20 cellular contexts compared by ENCODE assay signal in genomic region chr3:135627057-135627456, GRCh38.
DNase-seq lines count a peak whose midpoint lies in the region; ATAC-seq and TF ChIP-seq lines count a peak whose summit lies in the region.
"Had no signal": no experiment of that assay in that cellular context is flagged by ENCODE, and none has a peak within 500 bp of the region (broad histone marks: within the 10 kb centered on the region; RNA-seq: fewer than 3 reads in every experiment).

No MANE protein-coding gene starts in this region.

- H3K4me2 ChIP-seq in H9 (ENCODE audit: insufficient read depth, insufficient read length, low read length) (no peak overlapping the region), trophoblast cell (ENCODE audit: low read length) (no peak overlapping the region)
- H3K4me2 ChIP-seq: BLaER1 had no signal

- DNase-seq in COLO829 (ENCODE audit: low spot score), result peak; percentile 64
- DNase-seq in H9, result no peak
- peak; percentile 53 for DNase-seq in esophagus muscularis mucosa (ENCODE audit: extremely low spot score)
- no peak for DNase-seq in trophoblast cell
- no peak for DNase-seq in UCSD-AML1 (lab: John Stamatoyannopoulos, UW; ENCODE audit: unreplicated experiment)
- no peak for DNase-seq in stimulated activated effector memory CD8-positive, alpha-beta T cell treated with anti-CD3 and anti-CD28 coated beads, Interleukin-12 subunit alpha, Interleukin-12 subunit beta, amount 100 ng/mL, for 72 hours (ENCODE audit: low spot score in 2 of 2)
- DNase-seq in NCI-H2196 treated with DMSO at 0.1 percent for 48 hours (lab: John Stamatoyannopoulos, UW; ENCODE audit: unreplicated experiment), result no peak
- DNase-seq: 8988T; ACHN; BE2C; C1 segment of cervical spinal cord; Caco-2; Calu3; CD4-positive, alpha-beta memory T cell; CD4-positive, CD25-positive, alpha-beta regulatory T cell; CD8-positive, alpha-beta memory T cell; DMS79 treated with DMSO at 0.1 percent for 48 hours; GF-D8 had no signal

- H3K56ac ChIP-seq in H9 (ENCODE audit: insufficient read length, low read depth, low read length), result no peak overlapping the region

- H2BK5ac ChIP-seq in H9 (ENCODE audit: insufficient read length, low read length), result no peak overlapping the region
- no peak overlapping the region for H2BK5ac ChIP-seq in trophoblast cell (ENCODE audit: low read depth, low read length, poor library complexity)

- no CpG with 5 or more reads among the region's 4 CpGs for WGBS in H9 (ENCODE audit: extremely low coverage, insufficient read length, low lambda C conversion rate)
- 82% methylated on average over 4 of the region's 4 CpGs for WGBS in esophagus muscularis mucosa
- no CpG with 5 or more reads among the region's 4 CpGs for WGBS in trophoblast cell (ENCODE audit: extremely low coverage, insufficient coverage, insufficient read length)

- H2BK12ac ChIP-seq in H9 (ENCODE audit: insufficient read length, low read depth, low read length), result no peak overlapping the region
- H2BK12ac ChIP-seq in trophoblast cell (ENCODE audit: low read length), result no peak overlapping the region

- no peak overlapping the region for H4K12ac ChIP-seq in trophoblast cell (ENCODE audit: low read depth, low read length)

- H4K20me1 ChIP-seq in H9 (ENCODE audit: control insufficient read depth, insufficient read depth, insufficient read length), result no peaks in the 10 kb centered on the region
- H4K20me1 ChIP-seq: BLaER1 had no signal

- H4K91ac ChIP-seq in H9 (ENCODE audit: insufficient read length, low read depth, low read length) (no peak overlapping the region), trophoblast cell (ENCODE audit: low read depth, low read length) (no peak overlapping the region)

- H3K79me1 ChIP-seq in H9 (ENCODE audit: insufficient read depth, low read depth, low read length, poor library complexity, severe bottlenecking), result no peaks in the 10 kb centered on the region
- no peaks in the 10 kb centered on the region for H3K79me1 ChIP-seq in trophoblast cell (ENCODE audit: low read length)

- H3K4ac ChIP-seq in H9 (ENCODE audit: low read depth, low read length) (no peak overlapping the region), trophoblast cell (ENCODE audit: low read depth, low read length) (no peak overlapping the region)

- H3K27me3 Mint-ChIP-seq in H9 (ENCODE audit: low read depth), result no peaks in the 10 kb centered on the region
- H3K27me3 Mint-ChIP-seq: CD4-positive, alpha-beta memory T cell; CD4-positive, CD25-positive, alpha-beta regulatory T cell; CD8-positive, alpha-beta memory T cell had no signal

- H3T11ph ChIP-seq in H9 (ENCODE audit: low read length), result no peak overlapping the region

- H2AK5ac ChIP-seq in H9 (ENCODE audit: insufficient read length, low read length), result no peak overlapping the region
- H2AK5ac ChIP-seq in trophoblast cell (ENCODE audit: low read length), result no peak overlapping the region

- H4K5ac ChIP-seq in H9 (ENCODE audit: insufficient read length, low read depth, low read length), result no peak overlapping the region

- H4K8ac ChIP-seq in H9 (replicated peaks; ENCODE audit: insufficient read length, low read depth, low read length), result no peak overlapping the region
- H4K8ac ChIP-seq in trophoblast cell (ENCODE audit: low read depth, low read length), result no peak overlapping the region

- no peak for ATAC-seq in stimulated activated effector memory CD8-positive, alpha-beta T cell treated with anti-CD3 and anti-CD28 coated beads, Interleukin-12 subunit alpha, Interleukin-12 subunit beta, amount 100 ng/mL, for 72 hours

- H3K4me3 ChIP-seq in esophagus muscularis mucosa (no peak overlapping the region), trophoblast cell (ENCODE audit: low read depth, low read length) (peak overlapping the region; percentile 25)
- H3K4me3 ChIP-seq: BLaER1 had no signal

- H3K9me3 Mint-ChIP-seq in H9, result no peaks in the 10 kb centered on the region
- no peaks in the 10 kb centered on the region for H3K9me3 Mint-ChIP-seq in stimulated activated effector memory CD8-positive, alpha-beta T cell treated with anti-CD3 and anti-CD28 coated beads, Interleukin-12 subunit alpha, Interleukin-12 subunit beta, amount 100 ng/mL, for 72 hours

- no peak overlapping the region for H3K9ac ChIP-seq in H9 (ENCODE audit: extremely low read depth, insufficient read length, low read length)
- no peak overlapping the region for H3K9ac ChIP-seq in trophoblast cell (ENCODE audit: low read length)
- H3K9ac ChIP-seq: BLaER1 had no signal

- H3K27ac Mint-ChIP-seq in H9, result no peak overlapping the region; a peak in 1 of 7 replicates
- no peak overlapping the region for H3K27ac Mint-ChIP-seq in stimulated activated effector memory CD8-positive, alpha-beta T cell treated with anti-CD3 and anti-CD28 coated beads, Interleukin-12 subunit alpha, Interleukin-12 subunit beta, amount 100 ng/mL, for 72 hours
- H3K27ac Mint-ChIP-seq: CD14-positive monocyte; CD4-positive, alpha-beta memory T cell; CD8-positive, alpha-beta memory T cell had no signal

- no peak overlapping the region; the same call in 1 of the 2 replicates for H3K14ac ChIP-seq in H9 (ENCODE audit: insufficient read depth, low read length)
- no peak overlapping the region for H3K14ac ChIP-seq in trophoblast cell (ENCODE audit: low read length)

- no peak overlapping the region for H2BK20ac ChIP-seq in H9 (ENCODE audit: low read depth, low read length, poor library complexity, severe bottlenecking)

- H3K27me3 ChIP-seq in H9 (ENCODE audit: insufficient read depth, low read length) (no peaks in the 10 kb centered on the region), esophagus muscularis mucosa (no peaks in the 10 kb centered on the region), trophoblast cell (ENCODE audit: insufficient read depth, low read length) (no peaks in the 10 kb centered on the region)
- H3K27me3 ChIP-seq: BE2C, BLaER1 had no signal

- H3K36me3 Mint-ChIP-seq in H9 (ENCODE audit: insufficient read depth in 1 of 3, low read depth in 3 of 3), result no peaks in the 10 kb centered on the region
- H3K36me3 Mint-ChIP-seq in stimulated activated effector memory CD8-positive, alpha-beta T cell treated with anti-CD3 and anti-CD28 coated beads, Interleukin-12 subunit alpha, Interleukin-12 subunit beta, amount 100 ng/mL, for 72 hours, result no peaks in the 10 kb centered on the region
- H3K36me3 Mint-ChIP-seq: CD14-positive monocyte; CD4-positive, alpha-beta memory T cell; CD4-positive, CD25-positive, alpha-beta regulatory T cell; CD8-positive, alpha-beta memory T cell had no signal

- no peak overlapping the region for H2BK15ac ChIP-seq in H9 (ENCODE audit: low read depth, low read length)

- H3K4me1 Mint-ChIP-seq in H9, result peaks cover 2 to 8% of the 10 kb centered on the region in 2 experiments; a peak in 1 of 4 replicates
- H3K4me1 Mint-ChIP-seq in stimulated activated effector memory CD8-positive, alpha-beta T cell treated with anti-CD3 and anti-CD28 coated beads, Interleukin-12 subunit alpha, Interleukin-12 subunit beta, amount 100 ng/mL, for 72 hours, result no peaks in the 10 kb centered on the region
- H3K4me1 Mint-ChIP-seq: CD14-positive monocyte; CD4-positive, alpha-beta memory T cell; CD4-positive, CD25-positive, alpha-beta regulatory T cell; CD8-positive, alpha-beta memory T cell had no signal

- H3K36me3 ChIP-seq in esophagus muscularis mucosa, result no peaks in the 10 kb centered on the region
- H3K36me3 ChIP-seq in trophoblast cell (ENCODE audit: control insufficient read depth in 1 of 2, insufficient read depth in 2 of 2, low read length in 2 of 2), result no peaks in the 10 kb centered on the region
- H3K36me3 ChIP-seq: BE2C, BLaER1 had no signal

- intact Hi-C loops in esophagus muscularis mucosa (cut with DNase I), result no loop called here

- no peak for TF ChIP-seq CTCF in H9 (conservative IDR thresholded peaks at IDR 0.05)
- no peak for TF ChIP-seq CTCF in esophagus muscularis mucosa (IDR thresholded peaks at IDR 0.05)

- H3K4me1 ChIP-seq in H9 (ENCODE audit: insufficient read depth, low read length) (no peaks in the 10 kb centered on the region), esophagus muscularis mucosa (no peaks in the 10 kb centered on the region), trophoblast cell (ENCODE audit: control insufficient read depth in 1 of 2, insufficient read depth in 2 of 2, low read length in 2 of 2) (no peaks in the 10 kb centered on the region)
- H3K4me1 ChIP-seq: BE2C, BLaER1, Caco-2 had no signal

- TF ChIP-seq POLR2A in esophagus muscularis mucosa (IDR thresholded peaks at IDR 0.05; ENCODE audit: low read depth), result no peak

- TF ChIP-seq EP300 in esophagus muscularis mucosa (IDR thresholded peaks at IDR 0.05), result no peak

- no peak overlapping the region for H3K27ac ChIP-seq in H9 (ENCODE audit: insufficient read length, low read depth, low read length)
- no peak overlapping the region for H3K27ac ChIP-seq in esophagus muscularis mucosa (replicated peaks in 1 of 4)
- no peak overlapping the region for H3K27ac ChIP-seq in trophoblast cell (ENCODE audit: low read depth, low read length)
- H3K27ac ChIP-seq: BLaER1 had no signal

- no peak overlapping the region for H2AFZ ChIP-seq in H9 (ENCODE audit: low read length)
- no peak overlapping the region for H2AFZ ChIP-seq in trophoblast cell (ENCODE audit: insufficient read depth, low read length, poor library complexity)

- H2BK120ac ChIP-seq in H9 (ENCODE audit: low read depth, low read length, poor library complexity, severe bottlenecking) (no peak overlapping the region), trophoblast cell (ENCODE audit: insufficient read depth, low read length, poor library complexity) (no peak overlapping the region)

- H3K23ac ChIP-seq in H9 (ENCODE audit: insufficient read length, low read depth, low read length) (no peak overlapping the region), trophoblast cell (ENCODE audit: low read length) (peak overlapping the region; percentile 6)

- H3K23me2 ChIP-seq in H9 (ENCODE audit: insufficient read length, low read depth, low read length, poor library complexity, severe bottlenecking), result peaks cover 3% of the 10 kb centered on the region

- H3K79me2 ChIP-seq in H9 (ENCODE audit: insufficient read depth, low read length), result no peaks in the 10 kb centered on the region
- H3K79me2 ChIP-seq in trophoblast cell (ENCODE audit: control insufficient read depth, insufficient read depth, low read length, poor library complexity), result no peaks in the 10 kb centered on the region

- H3K9me3 ChIP-seq in H9 (ENCODE audit: control insufficient read depth, low read depth, low read length) (no peaks in the 10 kb centered on the region), esophagus muscularis mucosa (no peaks in the 10 kb centered on the region), trophoblast cell (ENCODE audit: insufficient read depth, low read depth, low read length) (no peaks in the 10 kb centered on the region)
- H3K9me3 ChIP-seq: BE2C, BLaER1, Caco-2 had no signal

- H3K4me3 Mint-ChIP-seq in H9, result no peak overlapping the region
- no peak overlapping the region for H3K4me3 Mint-ChIP-seq in stimulated activated effector memory CD8-positive, alpha-beta T cell treated with anti-CD3 and anti-CD28 coated beads, Interleukin-12 subunit alpha, Interleukin-12 subunit beta, amount 100 ng/mL, for 72 hours
- H3K4me3 Mint-ChIP-seq: CD14-positive monocyte; CD4-positive, alpha-beta memory T cell; CD4-positive, CD25-positive, alpha-beta regulatory T cell; CD8-positive, alpha-beta memory T cell had no signal

- peak overlapping the region; percentile 69 for H3K18ac ChIP-seq in H9 (ENCODE audit: insufficient read length, low read depth, low read length)
- no peak overlapping the region for H3K18ac ChIP-seq in trophoblast cell (ENCODE audit: low read length)

Comparison
In these comparisons a context has a peak if more than half of its experiments do, and no peak if none do; other contexts are left out.
1. DNase-seq: peak in COLO829 (single experiment) and esophagus muscularis mucosa (single experiment); none in H9 (single experiment), trophoblast cell (0 of 2), UCSD-AML1 (single experiment), stimulated activated effector memory CD8-positive, alpha-beta T cell treated with anti-CD3 and anti-CD28 coated beads, Interleukin-12 subunit alpha, Interleukin-12 subunit beta, amount 100 ng/mL, for 72 hours (0 of 2) and NCI-H2196 treated with DMSO at 0.1 percent for 48 hours (single experiment).